Comparison of ENCODE assay signal across 1 cellular context in genomic region chr14:103847954-103848719, GRCh38.
TF ChIP-seq lines count a peak whose summit lies in the region.

No MANE protein-coding gene starts in this region.

TF ChIP-seq in HepG2, 621 proteins besides CTCF, POLR2A, EP300 and RAD21 (continued from another document and continues in another):
- TF ChIP-seq HBP1 (CRISPR knock-in tag; IDR thresholded peaks at IDR 0.05; ENCODE audit: low read depth) (no peak), DNMT3B (CRISPR knock-in tag; conservative IDR thresholded peaks at IDR 0.05) (no peak), RBM22 (optimal IDR thresholded peaks at IDR 0.05; ENCODE audit: low read length) (no peak), ZKSCAN8 (CRISPR knock-in tag; IDR thresholded peaks at IDR 0.05; ENCODE audit: borderline replicate concordance) (no peak), ZBTB3 (CRISPR knock-in tag; IDR thresholded peaks at IDR 0.05; ENCODE audit: borderline replicate concordance, low read depth) (no peak), ZBTB10 (CRISPR knock-in tag; IDR thresholded peaks at IDR 0.05; ENCODE audit: borderline replicate concordance) (0 out of 2 replicates have a peak, but pooled peaks have one; percentile 51), MIER2 (CRISPR knock-in tag; IDR thresholded peaks at IDR 0.05) (no peak), NFE2L1 (CRISPR knock-in tag; IDR thresholded peaks at IDR 0.05; ENCODE audit: borderline replicate concordance) (no peak), SMARCC2 (IDR thresholded peaks at IDR 0.05) (no peak), SMAD3 (CRISPR knock-in tag; IDR thresholded peaks at IDR 0.05) (no peak), ZNF782 (CRISPR knock-in tag; IDR thresholded peaks at IDR 0.05; ENCODE audit: borderline replicate concordance) (no peak), PAX8 (CRISPR knock-in tag; IDR thresholded peaks at IDR 0.05; ENCODE audit: borderline replicate concordance) (no peak), NR3C1 (CRISPR knock-in tag; IDR thresholded peaks at IDR 0.05) (no peak), TEF (CRISPR knock-in tag; IDR thresholded peaks at IDR 0.05) (no peak), JARID2 (CRISPR knock-in tag; IDR thresholded peaks at IDR 0.05; ENCODE audit: insufficient replicate concordance) (no peak), MIXL1 (CRISPR knock-in tag; IDR thresholded peaks at IDR 0.05) (no peak), ZNF468 (CRISPR knock-in tag; IDR thresholded peaks at IDR 0.05) (no peak), HNRNPL (IDR thresholded peaks at IDR 0.05; ENCODE audit: low read depth, low read length) (peak; percentile 95), ELF1 (CRISPR knock-in tag; IDR thresholded peaks at IDR 0.05) (no peak), ZNF264 (CRISPR knock-in tag; IDR thresholded peaks at IDR 0.05) (no peak), ZNF605 (CRISPR knock-in tag; IDR thresholded peaks at IDR 0.05) (no peak; the same call in 1 of the 2 replicates), SMYD3 (CRISPR knock-in tag; IDR thresholded peaks at IDR 0.05) (no peak; the same call in 1 of the 2 replicates), ZNF724P (CRISPR knock-in tag; IDR thresholded peaks at IDR 0.05; ENCODE audit: borderline replicate concordance) (no peak), PAF1 (CRISPR knock-in tag; IDR thresholded peaks at IDR 0.05) (no peak), ZNF281 (CRISPR knock-in tag; IDR thresholded peaks at IDR 0.05; ENCODE audit: borderline replicate concordance) (no peak), ZNF784 (CRISPR knock-in tag; IDR thresholded peaks at IDR 0.05; ENCODE audit: borderline replicate concordance) (no peak; the same call in 1 of the 2 replicates), PBX2 (CRISPR knock-in tag; IDR thresholded peaks at IDR 0.05) (no peak), IRF2 (CRISPR knock-in tag; IDR thresholded peaks at IDR 0.05) (peak; percentile 47; the same call in 1 of the 2 replicates), ATF7 (IDR thresholded peaks at IDR 0.05) (no peak), ATF7 (CRISPR knock-in tag; IDR thresholded peaks at IDR 0.05) (no peak), DDIT3 (CRISPR knock-in tag; IDR thresholded peaks at IDR 0.05) (no peak), SIX4 (CRISPR knock-in tag; IDR thresholded peaks at IDR 0.05) (no peak), ZNF407 (CRISPR knock-in tag; IDR thresholded peaks at IDR 0.05; ENCODE audit: not compliant biosample characterization) (peak; percentile 45), FOSL1 (CRISPR knock-in tag; IDR thresholded peaks at IDR 0.05; ENCODE audit: borderline replicate concordance) (no peak), ZNF788 (CRISPR knock-in tag; IDR thresholded peaks at IDR 0.05; ENCODE audit: borderline replicate concordance) (0 out of 2 replicates have a peak, but pooled peaks have one; percentile 24), RARG (CRISPR knock-in tag; IDR thresholded peaks at IDR 0.05; ENCODE audit: low read depth) (no peak), GFI1 (CRISPR knock-in tag; IDR thresholded peaks at IDR 0.05; ENCODE audit: borderline replicate concordance) (peak; percentile 60; the same call in 1 of the 2 replicates), ZNF564 (CRISPR knock-in tag; IDR thresholded peaks at IDR 0.05) (no peak), MYPOP (CRISPR knock-in tag; IDR thresholded peaks at IDR 0.05) (no peak; the same call in 1 of the 2 replicates), HNRNPH1 (optimal IDR thresholded peaks at IDR 0.05; ENCODE audit: low read depth, low read length) (no peak), XRCC5 (optimal IDR thresholded peaks at IDR 0.05; ENCODE audit: low read length) (no peak), NFYB (CRISPR knock-in tag; IDR thresholded peaks at IDR 0.05) (no peak), ZNF354B (CRISPR knock-in tag; IDR thresholded peaks at IDR 0.05) (no peak), HNF4G (IDR thresholded peaks at IDR 0.05; ENCODE audit: borderline replicate concordance, low read depth, low read length) (no peak), HNF4G (CRISPR knock-in tag; IDR thresholded peaks at IDR 0.05; ENCODE audit: borderline replicate concordance, low read depth) (no peak), BORCS8-MEF2B (CRISPR knock-in tag; IDR thresholded peaks at IDR 0.05) (peak; percentile 75), SOX13 (IDR thresholded peaks at IDR 0.05) (no peak), SOX13 (CRISPR knock-in tag; conservative IDR thresholded peaks at IDR 0.05 in 1 of 2, IDR thresholded peaks at IDR 0.05 in 1 of 2) (no peak), RFXANK (CRISPR knock-in tag; IDR thresholded peaks at IDR 0.05) (no peak), ZNF501 (CRISPR knock-in tag; IDR thresholded peaks at IDR 0.05) (peak; percentile 12; the same call in 1 of the 2 replicates), SIX1 (CRISPR knock-in tag; IDR thresholded peaks at IDR 0.05; ENCODE audit: borderline replicate concordance) (no peak)
